ENCODE assay signal across 8 cellular contexts in the genomic region with DNA sequence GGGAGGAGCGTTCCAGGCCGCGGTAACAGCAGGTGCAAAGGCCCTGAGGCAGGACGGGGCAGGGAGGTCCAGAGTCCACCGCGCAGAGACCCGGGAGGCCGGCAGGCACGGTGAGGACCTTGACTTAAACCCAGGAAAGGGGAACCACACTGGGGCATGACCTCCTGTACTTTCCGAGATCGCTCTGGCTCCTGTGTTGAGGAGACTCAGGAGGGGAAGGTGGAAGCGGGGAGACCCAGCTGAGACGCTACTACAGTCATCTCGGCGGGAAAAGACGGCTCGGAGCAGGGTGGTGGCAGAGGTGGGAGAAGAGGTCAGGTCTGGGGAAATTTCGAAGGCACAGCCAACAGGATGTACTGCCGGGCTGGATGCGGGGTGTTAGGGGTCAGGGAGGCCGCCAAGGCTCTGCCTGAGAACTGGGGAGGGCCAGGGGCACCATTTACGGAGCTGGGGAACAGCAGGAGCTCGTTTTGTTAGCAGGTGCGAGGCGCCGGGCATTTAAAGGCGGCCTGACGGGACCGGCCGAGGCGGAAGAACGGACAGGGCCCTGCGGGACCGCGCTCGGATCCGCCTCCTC. TPM values are rescaled to one million over a fixed set of nuclear protein-coding genes. Genes with fewer than 3 reads are reported as not detected.
DNase-seq lines count a peak whose midpoint lies in the region; ATAC-seq, FAIRE-seq and TF ChIP-seq lines count a peak whose summit lies in the region.

No MANE protein-coding gene starts in this region.

- H3K27me3 ChIP-seq in Peyer's patch (no peaks in the 10 kb centered on the region), prostate gland (replicated peaks; ENCODE audit: insufficient read depth) (no peaks in the 10 kb centered on the region)

- 29% methylated on average over 37 of the region's 37 CpGs for WGBS in prostate gland

- no peak for FAIRE-seq in GM19239 (lab: Jason Lieb, UNC)

- TF ChIP-seq POLR2A in Peyer's patch (IDR thresholded peaks at IDR 0.05) = no peak
- no peak for TF ChIP-seq POLR2A in prostate gland (IDR thresholded peaks at IDR 0.05)

- ATAC-seq in GM19452 (IDR thresholded peaks at IDR 0.05; ENCODE audit: unreplicated experiment) (peak; percentile 21), esophagus mucosa (peak; percentile 1), HG02610 (IDR thresholded peaks at IDR 0.05; ENCODE audit: unreplicated experiment) (no peak)

- H3K27ac ChIP-seq in Peyer's patch (peak overlapping the region; percentile 92 to 96 (median 94)), prostate gland (peak overlapping the region; percentile 96 to 97)

- no peak for TF ChIP-seq CTCF in Peyer's patch (IDR thresholded peaks at IDR 0.05)
- no peak for TF ChIP-seq CTCF in prostate gland (IDR thresholded peaks at IDR 0.05)

- H3K4me1 ChIP-seq in Peyer's patch (peaks cover 0 to 13% (median 5%) of the 10 kb centered on the region in 4 donors), prostate gland (replicated peaks) (no peaks in the 10 kb centered on the region)

- H3K4me3 ChIP-seq in Peyer's patch (peak overlapping the region; percentile 76 to 92 (median 77)), prostate gland (peak overlapping the region; percentile 63 to 85)

- intact Hi-C loops in prostate gland (cut with DNase I) = loop anchor here (10.0 kb wide), 1 partner anchor 511 kb away; no protein-coding TSS in a partner anchor

- DNase-seq in Peyer's patch (no peak), prostate gland (ENCODE audit: low spot score) (no peak), GM19239 (ENCODE audit: insufficient read length, low spot score) (no peak), NCI-H526 treated with DMSO at 0.1 percent for 48 hours (lab: John Stamatoyannopoulos, UW) (no peak)
- DNase-seq in stimulated activated CD4-positive, alpha-beta T cell treated with anti-CD3 and anti-CD28 coated beads, Interleukin-15, amount 100 ng/mL, for 24 hours = no peak

- H3K9me3 ChIP-seq in Peyer's patch = no peaks in the 10 kb centered on the region
- no peaks in the 10 kb centered on the region for H3K9me3 ChIP-seq in prostate gland

- no peaks in the 10 kb centered on the region for H3K36me3 ChIP-seq in Peyer's patch
- no peaks in the 10 kb centered on the region for H3K36me3 ChIP-seq in prostate gland

RNA-seq across cellular contexts. Expression of a gene that starts 22.3 kb away (rescaled TPM):
- total RNA-seq in Peyer's patch (1 to 10 TPM in 1 of 4 donors, under 1 TPM in 1, not detected in 2; 0.80 to 1.8 TPM), esophagus mucosa (not detected), prostate gland (under 1 TPM; 0.34 to 0.73 TPM)

RNA-seq across cellular contexts. Expression of a gene that starts 39.1 kb away (rescaled TPM):
- total RNA-seq in Peyer's patch (10 to 100 TPM; 13.2 to 72.6 (median 36.8) TPM), esophagus mucosa (12.9 TPM), prostate gland (10 to 100 TPM; 17.0 to 36.9 TPM)
